In genomic region chr7:101093907-101094306, GRCh38 we compare ENCODE assay signal across 12 cellular contexts. TPM values are rescaled to one million over a fixed set of nuclear protein-coding genes. Genes with fewer than 3 reads are reported as not detected.
A peak's percentile ranks its signal among the peaks of the same experiment; 100 is the strongest.
DNase-seq lines count a peak whose midpoint lies in the region; ATAC-seq and TF ChIP-seq lines count a peak whose summit lies in the region.
"Had no signal": no experiment of that assay in that cellular context is flagged by ENCODE, and none has a peak within 500 bp of the region (broad histone marks: within the 10 kb centered on the region; RNA-seq: fewer than 3 reads in every experiment).

No MANE protein-coding gene starts in this region.

- H3K4me1 ChIP-seq in trophoblast cell (ENCODE audit: control insufficient read depth in 1 of 2, insufficient read depth in 2 of 2, low read length in 2 of 2), result peaks cover 0 to 4% of the 10 kb centered on the region in 2 experiments

- peaks cover 2% of the 10 kb centered on the region for H3K79me1 ChIP-seq in trophoblast cell (ENCODE audit: low read length)

- no peak overlapping the region for H2AK5ac ChIP-seq in trophoblast cell (ENCODE audit: low read length)

- H3K23ac ChIP-seq in trophoblast cell (ENCODE audit: low read length), result no peak overlapping the region

- peaks cover 5% of the 10 kb centered on the region for H3K9me3 ChIP-seq in trophoblast cell (ENCODE audit: insufficient read depth, low read depth, low read length)

- DNase-seq in EL (peak; percentile 93), RKO (ENCODE audit: low spot score) (peak; percentile 78), epidermal melanocyte (ENCODE audit: insufficient read length, low spot score) (peak; percentile 37), trophoblast cell (peak; percentile 71 to 87), NCI-H1048 (lab: John Stamatoyannopoulos, UW) (no peak), omental fat pad (ENCODE audit: low spot score) (no peak)
- DNase-seq in activated CD4-positive, CD25-positive, alpha-beta regulatory T cell (lab: John Stamatoyannopoulos, UW), result no peak
- DNase-seq: activated CD8-positive, alpha-beta memory T cell treated with anti-CD3 and anti-CD28 coated beads for 24 hours; effector CD4-positive, alpha-beta T cell; stimulated activated CD4-positive, alpha-beta T cell treated with anti-CD3 and anti-CD28 coated beads, Interleukin-2, amount 100 ng/mL, for 24 hours; T-helper 9 cell had no signal

- no peak overlapping the region for H3K4me3 ChIP-seq in trophoblast cell (ENCODE audit: low read depth, low read length)

- H2AFZ ChIP-seq in trophoblast cell (ENCODE audit: insufficient read depth, low read length, poor library complexity), result no peak overlapping the region

- no peak overlapping the region for H3K4me2 ChIP-seq in trophoblast cell (ENCODE audit: low read length)

- H2BK12ac ChIP-seq in trophoblast cell (ENCODE audit: low read length), result no peak overlapping the region

- H3K4ac ChIP-seq in trophoblast cell (ENCODE audit: low read depth, low read length), result no peak overlapping the region

- no peak overlapping the region for H3K18ac ChIP-seq in trophoblast cell (ENCODE audit: low read length)

- H3K36me3 ChIP-seq in trophoblast cell (ENCODE audit: control insufficient read depth in 1 of 2, insufficient read depth in 2 of 2, low read length in 2 of 2), result peaks cover 0 to under 1% of the 10 kb centered on the region in 2 experiments

- no peak overlapping the region for H3K9ac ChIP-seq in trophoblast cell (ENCODE audit: low read length)

- ATAC-seq in GM19324 (IDR thresholded peaks at IDR 0.05; ENCODE audit: low FRiP score, unreplicated experiment) (no peak), omental fat pad (ENCODE audit: low FRiP score) (no peak)

- H2BK5ac ChIP-seq in trophoblast cell (ENCODE audit: low read depth, low read length, poor library complexity), result no peak overlapping the region

- no peak overlapping the region for H3K14ac ChIP-seq in trophoblast cell (ENCODE audit: low read length)

- no peak for TF ChIP-seq CTCF in omental fat pad (IDR thresholded peaks at IDR 0.05)

- H4K8ac ChIP-seq in trophoblast cell (ENCODE audit: low read depth, low read length), result no peak overlapping the region

- H3K27ac ChIP-seq in trophoblast cell (ENCODE audit: low read depth, low read length), result no peak overlapping the region

- WGBS in trophoblast cell (ENCODE audit: extremely low coverage, insufficient coverage, insufficient read length), result no CpG with 5 or more reads among the region's 4 CpGs

- no peaks in the 10 kb centered on the region for H3K27me3 ChIP-seq in trophoblast cell (ENCODE audit: insufficient read depth, low read length)

- no peak overlapping the region for H4K91ac ChIP-seq in trophoblast cell (ENCODE audit: low read depth, low read length)

- no peak overlapping the region for H2BK120ac ChIP-seq in trophoblast cell (ENCODE audit: insufficient read depth, low read length, poor library complexity)

- no peaks in the 10 kb centered on the region for H3K79me2 ChIP-seq in trophoblast cell (ENCODE audit: control insufficient read depth, insufficient read depth, low read length, poor library complexity)

- H4K12ac ChIP-seq in trophoblast cell (ENCODE audit: low read depth, low read length), result no peak overlapping the region

RNA-seq across cellular contexts. Expression of gene TRIM56, which starts 8.6 kb away (rescaled TPM):
- 5.4 and 5.8 TPM in 2 replicates for polyA plus RNA-seq in trophoblast cell (2013)
- 10 to 100 TPM; 14.1 to 41.1 (median 20.9) TPM for total RNA-seq in omental fat pad

RNA-seq across cellular contexts. Expression of gene SERPINE1, which starts 33.0 kb away (rescaled TPM):
- 148 and 173 TPM in 2 replicates for polyA plus RNA-seq in trophoblast cell (2013)
- total RNA-seq in omental fat pad, result 100 to 1,000 TPM in 2 of 4 donors, 10 to 100 TPM in 2; 36.4 to 861 (median 118) TPM

Comparison
In these comparisons a context has a peak if more than half of its experiments do, and no peak if none do; other contexts are left out.
1. DNase-seq: peak in EL (single experiment), RKO (single experiment), epidermal melanocyte (single experiment) and trophoblast cell (2 of 2); none in NCI-H1048 (single experiment), omental fat pad (single experiment) and activated CD4-positive, CD25-positive, alpha-beta regulatory T cell (0 of 4).